Comparison of ENCODE assay signal across 1 cellular context in the genomic region with DNA sequence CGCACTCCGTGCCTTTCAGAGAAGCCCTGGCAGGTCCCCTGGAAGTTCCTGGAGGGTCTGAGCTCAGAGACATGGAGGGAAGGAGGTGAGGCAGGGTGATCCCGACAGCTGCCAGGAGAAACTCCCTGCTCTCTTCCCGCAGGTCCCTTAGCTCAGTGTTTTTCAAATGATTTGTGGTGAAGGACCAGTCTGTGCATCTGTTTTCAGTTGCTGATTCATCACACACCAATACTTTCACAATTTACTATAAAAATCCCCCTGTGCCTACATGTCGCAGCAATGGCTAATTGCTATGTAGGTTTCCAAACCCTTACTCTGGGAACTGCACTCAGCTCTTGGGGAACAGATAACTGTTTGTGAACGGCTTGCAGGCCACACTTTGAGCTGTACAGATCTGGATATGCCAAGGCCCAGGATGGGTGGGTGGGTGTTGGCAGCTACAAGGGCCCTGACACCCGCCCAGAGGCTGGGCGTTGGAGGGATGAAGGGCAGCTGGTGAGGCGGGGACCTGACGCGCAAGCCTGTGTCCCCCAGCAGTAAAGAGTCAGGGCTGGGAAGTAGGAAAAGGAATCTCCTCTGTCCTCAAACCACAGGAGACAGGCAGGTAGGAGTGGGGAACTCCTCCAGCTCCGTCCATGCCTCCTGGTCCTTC.
TF ChIP-seq lines count a peak whose summit lies in the region.

No MANE protein-coding gene starts in this region.

TF ChIP-seq in HepG2, 621 proteins besides CTCF, POLR2A, EP300 and RAD21:
- TF ChIP-seq ATRX (CRISPR knock-in tag; IDR thresholded peaks at IDR 0.05; ENCODE audit: borderline replicate concordance) = no peak
- TF ChIP-seq ARNT (IDR thresholded peaks at IDR 0.05) = no peak
- peak; percentile 40; the same call in 1 of the 2 replicates for TF ChIP-seq EZH2 (conservative IDR thresholded peaks at IDR 0.05; ENCODE audit: low read depth, low read length)
- no peak for TF ChIP-seq KDM5B (CRISPR knock-in tag; IDR thresholded peaks at IDR 0.05; ENCODE audit: borderline replicate concordance)
- TF ChIP-seq THAP9 (CRISPR knock-in tag; IDR thresholded peaks at IDR 0.05; ENCODE audit: borderline replicate concordance) = 0 out of 2 replicates have a peak, but pooled peaks have one; percentile 0
- 0 out of 2 replicates have a peak, but pooled peaks have one; percentile 55 for TF ChIP-seq MZF1 (CRISPR knock-in tag; IDR thresholded peaks at IDR 0.05; ENCODE audit: borderline replicate concordance)
- TF ChIP-seq ZNF230 (CRISPR knock-in tag; IDR thresholded peaks at IDR 0.05) = 0 out of 2 replicates have a peak, but pooled peaks have one; percentile 10
- no peak for TF ChIP-seq ZNF496 (CRISPR knock-in tag; IDR thresholded peaks at IDR 0.05; ENCODE audit: insufficient replicate concordance)
- TF ChIP-seq ERF (CRISPR knock-in tag; IDR thresholded peaks at IDR 0.05) = 0 out of 2 replicates have a peak, but pooled peaks have one; percentile 2
- no peak for TF ChIP-seq ATF7 (IDR thresholded peaks at IDR 0.05)
- peak; percentile 41; the same call in 1 of the 2 replicates for TF ChIP-seq ATF7 (CRISPR knock-in tag; IDR thresholded peaks at IDR 0.05)
- peak; percentile 37; the same call in 1 of the 2 replicates for TF ChIP-seq UBTF (CRISPR knock-in tag; IDR thresholded peaks at IDR 0.05)
- 0 out of 2 replicates have a peak, but pooled peaks have one; percentile 4 for TF ChIP-seq AHDC1 (CRISPR knock-in tag; IDR thresholded peaks at IDR 0.05; ENCODE audit: borderline replicate concordance)
- no peak for TF ChIP-seq CAMTA2 (CRISPR knock-in tag; IDR thresholded peaks at IDR 0.05; ENCODE audit: borderline replicate concordance)
- TF ChIP-seq, protein P1, sequence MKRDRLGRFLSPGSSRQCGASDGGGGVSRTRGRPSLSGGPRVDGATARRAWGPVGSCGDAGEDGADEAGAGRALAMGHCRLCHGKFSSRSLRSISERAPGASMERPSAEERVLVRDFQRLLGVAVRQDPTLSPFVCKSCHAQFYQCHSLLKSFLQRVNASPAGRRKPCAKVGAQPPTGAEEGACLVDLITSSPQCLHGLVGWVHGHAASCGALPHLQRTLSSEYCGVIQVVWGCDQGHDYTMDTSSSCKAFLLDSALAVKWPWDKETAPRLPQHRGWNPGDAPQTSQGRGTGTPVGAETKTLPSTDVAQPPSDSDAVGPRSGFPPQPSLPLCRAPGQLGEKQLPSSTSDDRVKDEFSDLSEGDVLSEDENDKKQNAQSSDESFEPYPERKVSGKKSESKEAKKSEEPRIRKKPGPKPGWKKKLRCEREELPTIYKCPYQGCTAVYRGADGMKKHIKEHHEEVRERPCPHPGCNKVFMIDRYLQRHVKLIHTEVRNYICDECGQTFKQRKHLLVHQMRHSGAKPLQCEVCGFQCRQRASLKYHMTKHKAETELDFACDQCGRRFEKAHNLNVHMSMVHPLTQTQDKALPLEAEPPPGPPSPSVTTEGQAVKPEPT (CRISPR knock-in tag; IDR thresholded peaks at IDR 0.05; ENCODE audit: low read depth) = 0 out of 2 replicates have a peak, but pooled peaks have one; percentile 31
- TF ChIP-seq NFE2L1 (CRISPR knock-in tag; IDR thresholded peaks at IDR 0.05; ENCODE audit: borderline replicate concordance) = no peak
- TF ChIP-seq HOXA9 (CRISPR knock-in tag; IDR thresholded peaks at IDR 0.05; ENCODE audit: borderline replicate concordance) = peak; percentile 35; the same call in 1 of the 2 replicates
TF ChIP-seq in HepG2: peak in this region for 10.
